25 cellular contexts compared by ENCODE assay signal in genomic region chrX:28717864-28718263, GRCh38.
A peak's percentile ranks its signal among the peaks of the same experiment; 100 is the strongest.
DNase-seq lines count a peak whose midpoint lies in the region; ATAC-seq, FAIRE-seq and TF ChIP-seq lines count a peak whose summit lies in the region.
"Had no signal": no experiment of that assay in that cellular context is flagged by ENCODE, and none has a peak within 500 bp of the region (broad histone marks: within the 10 kb centered on the region; RNA-seq: fewer than 3 reads in every experiment).

No MANE protein-coding gene starts in this region.

- TF ChIP-seq CTCF in astrocyte (IDR thresholded peaks at IDR 0.05; ENCODE audit: insufficient read depth, low read depth, low read length) (no peak), progenitor cell of endocrine pancreas (IDR thresholded peaks at IDR 0.05; ENCODE audit: unreplicated experiment) (no peak)

- no peaks in the 10 kb centered on the region for H3K27me3 ChIP-seq in astrocyte (ENCODE audit: insufficient read depth, low read length)
- H3K27me3 ChIP-seq: BE2C, BLaER1 had no signal

- no peaks in the 10 kb centered on the region for H3K27me3 Mint-ChIP-seq in astrocyte (ENCODE audit: low read depth, unreplicated experiment)
- no peaks in the 10 kb centered on the region for H3K27me3 Mint-ChIP-seq in progenitor cell of endocrine pancreas
- no peaks in the 10 kb centered on the region for H3K27me3 Mint-ChIP-seq in activated CD8-positive, alpha-beta memory T cell treated with anti-CD3 and anti-CD28 coated beads, Interleukin-2, amount 10 ng/mL, durations not matched to agents 7 days and 5 days
- H3K27me3 Mint-ChIP-seq: CD4-positive, alpha-beta memory T cell; CD4-positive, CD25-positive, alpha-beta regulatory T cell; CD8-positive, alpha-beta memory T cell had no signal

- no peak overlapping the region for H3K9ac ChIP-seq in astrocyte (ENCODE audit: low read length)
- H3K9ac ChIP-seq: BLaER1 had no signal

- FAIRE-seq in astrocyte (lab: Jason Lieb, UNC) (peak; percentile 69), endometrium (lab: Jason Lieb, UNC) (peak; percentile 45)
- FAIRE-seq: A204.1, GM12891, GM19239 had no signal

- H3K9me3 ChIP-seq in astrocyte (ENCODE audit: insufficient read depth, low read depth, low read length), result no peaks in the 10 kb centered on the region
- H3K9me3 ChIP-seq: BE2C, BLaER1 had no signal

- no peak overlapping the region for H3K4me3 ChIP-seq in astrocyte (ENCODE audit: insufficient read depth, low read depth, low read length)
- H3K4me3 ChIP-seq: BLaER1 had no signal

- no peaks in the 10 kb centered on the region for H3K79me2 ChIP-seq in astrocyte (ENCODE audit: insufficient read depth, low read length)

- H3K9me3 Mint-ChIP-seq in astrocyte (ENCODE audit: unreplicated experiment) (no peaks in the 10 kb centered on the region), progenitor cell of endocrine pancreas (ENCODE audit: low read depth) (no peaks in the 10 kb centered on the region)
- peaks cover 3% of the 10 kb centered on the region for H3K9me3 Mint-ChIP-seq in activated CD8-positive, alpha-beta memory T cell treated with anti-CD3 and anti-CD28 coated beads, Interleukin-2, amount 10 ng/mL, durations not matched to agents 7 days and 5 days (ENCODE audit: low read depth)

- H3K27ac ChIP-seq in astrocyte (ENCODE audit: low read depth, low read length), result no peak overlapping the region
- H3K27ac ChIP-seq: BLaER1 had no signal

- H3K4me3 Mint-ChIP-seq in astrocyte (ENCODE audit: unreplicated experiment), result no peak overlapping the region
- no peak overlapping the region for H3K4me3 Mint-ChIP-seq in progenitor cell of endocrine pancreas (ENCODE audit: low read depth)
- H3K4me3 Mint-ChIP-seq in activated CD8-positive, alpha-beta memory T cell treated with anti-CD3 and anti-CD28 coated beads, Interleukin-2, amount 10 ng/mL, durations not matched to agents 7 days and 5 days, result no peak overlapping the region
- H3K4me3 Mint-ChIP-seq: CD14-positive monocyte; CD4-positive, alpha-beta memory T cell; CD4-positive, CD25-positive, alpha-beta regulatory T cell; CD8-positive, alpha-beta memory T cell had no signal

- H4K20me1 ChIP-seq in astrocyte (ENCODE audit: insufficient read depth, low read length), result no peaks in the 10 kb centered on the region
- H4K20me1 ChIP-seq: BLaER1 had no signal

- H3K36me3 Mint-ChIP-seq in astrocyte (ENCODE audit: low read depth, unreplicated experiment), result no peaks in the 10 kb centered on the region
- H3K36me3 Mint-ChIP-seq in progenitor cell of endocrine pancreas (ENCODE audit: insufficient read depth), result no peaks in the 10 kb centered on the region
- no peaks in the 10 kb centered on the region for H3K36me3 Mint-ChIP-seq in activated CD8-positive, alpha-beta memory T cell treated with anti-CD3 and anti-CD28 coated beads, Interleukin-2, amount 10 ng/mL, durations not matched to agents 7 days and 5 days
- H3K36me3 Mint-ChIP-seq: CD14-positive monocyte; CD4-positive, alpha-beta memory T cell; CD4-positive, CD25-positive, alpha-beta regulatory T cell; CD8-positive, alpha-beta memory T cell had no signal

- H3K4me1 Mint-ChIP-seq in astrocyte (ENCODE audit: low read depth, unreplicated experiment) (no peaks in the 10 kb centered on the region), progenitor cell of endocrine pancreas (ENCODE audit: low read depth) (no peaks in the 10 kb centered on the region)
- H3K4me1 Mint-ChIP-seq in activated CD8-positive, alpha-beta memory T cell treated with anti-CD3 and anti-CD28 coated beads, Interleukin-2, amount 10 ng/mL, durations not matched to agents 7 days and 5 days, result no peaks in the 10 kb centered on the region
- H3K4me1 Mint-ChIP-seq: CD14-positive monocyte; CD4-positive, alpha-beta memory T cell; CD4-positive, CD25-positive, alpha-beta regulatory T cell; CD8-positive, alpha-beta memory T cell had no signal

- ATAC-seq in HG03469 (IDR thresholded peaks at IDR 0.05; ENCODE audit: unreplicated experiment), result no peak
- ATAC-seq in activated CD8-positive, alpha-beta memory T cell treated with anti-CD3 and anti-CD28 coated beads, Interleukin-2, amount 10 ng/mL, durations not matched to agents 7 days and 5 days, result no peak

- CTCF ChIA-PET in activated CD8-positive, alpha-beta memory T cell treated with anti-CD3 and anti-CD28 coated beads, Interleukin-2, amount 10 ng/mL, durations not matched to agents 7 days and 5 days (lab: Charles Lee), result no interaction called here

- H3K4me1 ChIP-seq in astrocyte (ENCODE audit: insufficient read depth, low read length), result no peaks in the 10 kb centered on the region
- H3K4me1 ChIP-seq: BE2C, BLaER1 had no signal

- H3K4me2 ChIP-seq in astrocyte (ENCODE audit: low read length), result no peak overlapping the region
- H3K4me2 ChIP-seq: BLaER1 had no signal

- H3K27ac Mint-ChIP-seq in astrocyte (ENCODE audit: unreplicated experiment) (no peak overlapping the region), progenitor cell of endocrine pancreas (no peak overlapping the region)
- H3K27ac Mint-ChIP-seq in activated CD8-positive, alpha-beta memory T cell treated with anti-CD3 and anti-CD28 coated beads, Interleukin-2, amount 10 ng/mL, durations not matched to agents 7 days and 5 days, result no peak overlapping the region
- H3K27ac Mint-ChIP-seq: CD14-positive monocyte; CD4-positive, alpha-beta memory T cell; CD4-positive, CD25-positive, alpha-beta regulatory T cell; CD8-positive, alpha-beta memory T cell had no signal

- H2AFZ ChIP-seq in astrocyte (ENCODE audit: low read depth, low read length), result no peak overlapping the region

- no peaks in the 10 kb centered on the region for H3K36me3 ChIP-seq in astrocyte (ENCODE audit: insufficient read depth, low read length)
- H3K36me3 ChIP-seq: BE2C, BLaER1 had no signal

- DNase-seq in astrocyte (ENCODE audit: low read depth) (no peak), progenitor cell of endocrine pancreas (ENCODE audit: low spot score, unreplicated experiment) (no peak)
- DNase-seq in activated CD8-positive, alpha-beta memory T cell treated with anti-CD3 and anti-CD28 coated beads, Interleukin-2, amount 10 ng/mL, durations not matched to agents 7 days and 5 days, result no peak
- DNase-seq: 8988T; ACHN; BE2C; C1 segment of cervical spinal cord; CD4-positive, alpha-beta memory T cell; CD4-positive, CD25-positive, alpha-beta regulatory T cell; CD8-positive, alpha-beta memory T cell; COR-L47; DMS 273 treated with DMSO at 0.1 percent for 48 hours; DMS153; DMS53; DMS79; DND-41; EL; GDM1 had no signal
